In the genomic region with DNA sequence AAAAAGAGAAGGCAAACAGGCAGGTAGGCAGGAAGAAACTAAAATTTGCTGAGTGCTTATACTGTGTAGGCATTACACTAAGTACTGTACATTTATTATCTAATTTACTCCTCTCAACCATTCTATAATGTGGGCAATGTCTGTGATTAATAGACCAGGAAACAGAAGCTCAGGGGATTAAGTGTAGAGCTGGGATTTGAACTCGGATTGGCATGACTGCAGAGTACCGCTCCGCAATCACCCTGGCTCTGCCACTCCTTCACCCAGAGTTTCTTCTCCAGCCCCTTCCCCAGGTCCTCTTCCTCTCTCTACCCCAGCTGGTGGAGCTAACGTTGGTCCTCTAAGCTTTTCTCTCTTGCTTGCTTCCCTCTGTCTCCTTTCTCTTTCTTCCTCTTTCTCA, we compare ENCODE assay signal across 31 cellular contexts. TPM values are rescaled to one million over a fixed set of nuclear protein-coding genes. Genes with fewer than 3 reads are reported as not detected.
DNase-seq lines count a peak whose midpoint lies in the region; ATAC-seq and TF ChIP-seq lines count a peak whose summit lies in the region.
"Had no signal": no experiment of that assay in that cellular context is flagged by ENCODE, and none has a peak within 500 bp of the region (broad histone marks: within the 10 kb centered on the region; RNA-seq: fewer than 3 reads in every experiment).

No MANE protein-coding gene starts in this region.

- TF ChIP-seq CTCF in HCT116 (IDR thresholded peaks at IDR 0.05 in 2 of 3, conservative IDR thresholded peaks at IDR 0.05 in 1 of 3; ENCODE audit: borderline replicate concordance in 1 of 3, insufficient read depth in 1 of 3, low read depth in 2 of 3, low read length in 2 of 3) (no peak), WERI-Rb-1 (IDR thresholded peaks at IDR 0.05; ENCODE audit: low read depth, low read length) (no peak), body of pancreas (IDR thresholded peaks at IDR 0.05) (no peak)

- POLR2A ChIA-PET in HCT116 (lab: Charles Lee): interaction anchor here (0.7 to 1.6 kb wide), 6 partner anchors 9 to 76 kb away, joined by 3 to 9 read pairs (median 6); a partner anchor contains a TSS

- BruUV-seq in HCT116 (replicated peaks; lab: Mats Ljungman, UMichigan): no TSS peak

- H3K4me3 ChIP-seq in HCT116 (replicated peaks in 1 of 2; ENCODE audit: low read depth in 1 of 2, low read length in 2 of 2) (no peak overlapping the region), WERI-Rb-1 (ENCODE audit: low read depth, low read length) (no peak overlapping the region), mesendoderm (ENCODE audit: low read length) (no peak overlapping the region), body of pancreas (no peak overlapping the region)
- H3K4me3 ChIP-seq: breast epithelium, left ventricle myocardium inferior, pancreas, skin epidermis had no signal

- ATAC-seq in HCT116 (no peak), body of pancreas (no peak)
- ATAC-seq: pancreas; stimulated activated naive CD8-positive, alpha-beta T cell treated with anti-CD3 and anti-CD28 coated beads, Interleukin-15, Interleukin-2, amounts not matched to agents 100 U/mL and 50 U/mL, for 24 hours had no signal

- H3K27me3 ChIP-seq in HCT116 (ENCODE audit: insufficient read depth, low read length) (no peaks in the 10 kb centered on the region), WERI-Rb-1 (ENCODE audit: insufficient read depth, low read depth, severe bottlenecking) (no peaks in the 10 kb centered on the region), mesendoderm (ENCODE audit: insufficient read depth, low read length, poor library complexity) (no peaks in the 10 kb centered on the region), body of pancreas (no peaks in the 10 kb centered on the region)
- H3K27me3 ChIP-seq: breast epithelium, pancreas had no signal

- H3K27ac ChIP-seq in HCT116 (ENCODE audit: low read depth, low read length) (no peak overlapping the region), WERI-Rb-1 (peak overlapping the region; percentile 87), mesendoderm (ENCODE audit: low read depth, low read length) (no peak overlapping the region), body of pancreas (no peak overlapping the region)
- H3K27ac ChIP-seq: breast epithelium, left ventricle myocardium inferior, pancreas, VCaP had no signal

- no peak overlapping the region for H2BK15ac ChIP-seq in mesendoderm (replicated peaks; ENCODE audit: low read depth)

- peaks cover 13 to 37% of the 10 kb centered on the region in 2 experiments for H3K4me1 ChIP-seq in HCT116 (ENCODE audit: control insufficient read depth in 1 of 2, insufficient read depth in 2 of 2, low read length in 2 of 2)
- H3K4me1 ChIP-seq in mesendoderm (ENCODE audit: control insufficient read depth, low read depth, low read length): peaks cover 11% of the 10 kb centered on the region
- H3K4me1 ChIP-seq in body of pancreas: peaks cover 7% of the 10 kb centered on the region
- H3K4me1 ChIP-seq: breast epithelium, pancreas had no signal

- no peak overlapping the region for H2AK5ac ChIP-seq in mesendoderm (ENCODE audit: low read length)

- H3K36me3 ChIP-seq in HCT116 (ENCODE audit: control insufficient read depth in 1 of 2, insufficient read depth in 2 of 2, low read length in 2 of 2): no peaks in the 10 kb centered on the region
- no peaks in the 10 kb centered on the region for H3K36me3 ChIP-seq in WERI-Rb-1
- no peaks in the 10 kb centered on the region for H3K36me3 ChIP-seq in mesendoderm (ENCODE audit: control insufficient read depth, insufficient read depth, low read length)
- no peaks in the 10 kb centered on the region for H3K36me3 ChIP-seq in body of pancreas (replicated peaks in 1 of 2; ENCODE audit: insufficient read depth in 1 of 2, low read depth in 2 of 2)
- H3K36me3 ChIP-seq: breast epithelium, left ventricle myocardium inferior, pancreas had no signal

- RAD21 ChIA-PET in HCT116 (lab: Charles Lee; ENCODE audit: low non-redundant PET in 1 of 2, low total read pairs in 2 of 2, uncharacterized antibody in 2 of 2, unreplicated experiment in 2 of 2): no interaction called here

- CTCF ChIA-PET in HCT116 (lab: Charles Lee): interaction anchor here (1.4 to 2.8 kb wide), 2 partner anchors 37 to 51 kb away, joined by 4 to 11 read pairs; a partner anchor contains a TSS

- H3K23ac ChIP-seq in mesendoderm (ENCODE audit: low read length): no peak overlapping the region

- TF ChIP-seq RAD21 in HCT116 (IDR thresholded peaks at IDR 0.05; ENCODE audit: low read depth): no peak

- H3K9ac ChIP-seq in HCT116 (ENCODE audit: low read length): no peak overlapping the region
- no peak overlapping the region for H3K9ac ChIP-seq in mesendoderm (ENCODE audit: low read length)
- H3K9ac ChIP-seq: SK-N-SH had no signal

- no peaks in the 10 kb centered on the region for H3K9me3 ChIP-seq in HCT116 (ENCODE audit: control insufficient read depth in 1 of 2, insufficient read depth in 1 of 2, low read depth in 1 of 2, low read length in 2 of 2)
- H3K9me3 ChIP-seq in WERI-Rb-1 (ENCODE audit: severe bottlenecking): peaks cover 14% of the 10 kb centered on the region
- no peaks in the 10 kb centered on the region for H3K9me3 ChIP-seq in body of pancreas
- H3K9me3 ChIP-seq: breast epithelium, left ventricle myocardium inferior, pancreas, SK-N-SH had no signal

- no peak for DNase-seq in HCT116 (ENCODE audit: low read depth, low spot score)
- peak; percentile 46 for DNase-seq in NOMO-1 treated with DMSO at 0.1 percent for 48 hours (lab: John Stamatoyannopoulos, UW; ENCODE audit: unreplicated experiment)
- peak; percentile 76 for DNase-seq in WERI-Rb-1
- no peak for DNase-seq in mesendoderm
- DNase-seq in NCI-H2029 (lab: John Stamatoyannopoulos, UW): no peak
- no peak for DNase-seq in body of pancreas
- no peak for DNase-seq in NCI-H2196 (lab: John Stamatoyannopoulos, UW; ENCODE audit: unreplicated experiment)
- DNase-seq in iPS-NIHi7 (ENCODE audit: extremely low spot score): no peak
- DNase-seq: activated CD4-positive, alpha-beta T cell treated with anti-CD3 and anti-CD28 coated beads for 48 hours; activated effector memory CD4-positive, alpha-beta T cell treated with anti-CD3 and anti-CD28 coated beads, Interleukin-2, amount 50 U/mL, for 16 hours; activated T-cell treated with anti-CD3 and anti-CD28 coated beads, Interleukin-2, amount 50 U/mL, for 1 hour; Calu3; DND-41; GF-D8; HFFc6; left ventricle myocardium inferior; NCI-H1417; NCI-H2081; NCI-H526 treated with DMSO at 0.1 percent for 48 hours; pancreas; retina; SK-N-SH; stimulated activated naive CD8-positive, alpha-beta T cell treated with anti-CD3 and anti-CD28 coated beads, Interleukin-15, Interleukin-2, amounts not matched to agents 100 U/mL and 50 U/mL, for 24 hours had no signal

- H3K4me2 ChIP-seq in HCT116 (ENCODE audit: low read length) (peak overlapping the region; percentile 62; the same call in 1 of the 2 replicates), mesendoderm (ENCODE audit: low read length) (no peak overlapping the region)

- no peaks in the 10 kb centered on the region for H3K9me2 ChIP-seq in HCT116 (ENCODE audit: insufficient read depth)
- H3K9me2 ChIP-seq: SK-N-SH had no signal

- intact Hi-C loops in HCT116 (cut with micrococcal nuclease) (no loop called here), body of pancreas (cut with DNase I) (loop anchor here (5.0 kb wide), 1 partner anchor 35 kb away; a partner anchor contains a TSS)

- H3K79me1 ChIP-seq in mesendoderm (ENCODE audit: low read length): no peaks in the 10 kb centered on the region

- no peak overlapping the region for H2AFZ ChIP-seq in HCT116 (ENCODE audit: low read depth, low read length, poor library complexity, severe bottlenecking)

- no peak for TF ChIP-seq POLR2A in HCT116 (IDR thresholded peaks at IDR 0.05; ENCODE audit: borderline replicate concordance, extremely low read depth, insufficient read depth, insufficient read length)
- no peak for TF ChIP-seq POLR2A in body of pancreas (IDR thresholded peaks at IDR 0.05)

- H4K20me1 ChIP-seq in HCT116 (ENCODE audit: insufficient read depth): no peaks in the 10 kb centered on the region

- peak overlapping the region; percentile 64 for H3K4ac ChIP-seq in mesendoderm (ENCODE audit: low read depth, low read length)

- no peak overlapping the region for H3K18ac ChIP-seq in mesendoderm (ENCODE audit: low read length)

- H2BK5ac ChIP-seq in mesendoderm (ENCODE audit: low read length): no peak overlapping the region

- no peak overlapping the region for H4K8ac ChIP-seq in mesendoderm (ENCODE audit: low read depth, low read length)

- no peak overlapping the region for H4K5ac ChIP-seq in mesendoderm (ENCODE audit: low read length)

- H3K56ac ChIP-seq in mesendoderm (ENCODE audit: low read length): no peak overlapping the region

- no peak overlapping the region for H2BK120ac ChIP-seq in mesendoderm (ENCODE audit: low read depth, low read length)

- no CpG with 5 or more reads among the region's 4 CpGs for WGBS in mesendoderm (ENCODE audit: extremely low coverage, insufficient coverage, low lambda C conversion rate)
- WGBS in body of pancreas, 2 donors: 66 to 69% methylated on average over 4 of the region's 4 CpGs

- no peaks in the 10 kb centered on the region for H3K79me2 ChIP-seq in HCT116 (ENCODE audit: insufficient read depth, low read length)
- no peaks in the 10 kb centered on the region for H3K79me2 ChIP-seq in mesendoderm (ENCODE audit: control insufficient read depth, insufficient read depth, low read length)

TF ChIP-seq in HCT116, 20 proteins besides CTCF, POLR2A, EP300 and RAD21 (continues in another document):
- TF ChIP-seq EGR1 (IDR thresholded peaks at IDR 0.05; ENCODE audit: low read depth): no peak

RNA-seq across cellular contexts. Expression of a gene that starts 11.5 kb away (rescaled TPM):
- 24.8 TPM for total RNA-seq in HCT116 (2021; ENCODE audit: unreplicated experiment)
- 62.5 and 80.9 TPM in 2 replicates for polyA plus RNA-seq in HCT116 (2012)
- 1.9 TPM for polyA plus RNA-seq in mesendoderm (2013, experiment 1 of 2)
- 2.1 TPM for polyA plus RNA-seq in mesendoderm (2013, experiment 2 of 2)
- not detected for total RNA-seq in body of pancreas
- total RNA-seq: neural crest cell, temporal lobe had no signal

RNA-seq across cellular contexts. Expression of a gene that starts 28.1 kb away (rescaled TPM):
- total RNA-seq in HCT116 (2021; ENCODE audit: unreplicated experiment) (4.2 TPM), body of pancreas (not detected)
- 5.2 and 7.9 TPM in 2 replicates for polyA plus RNA-seq in HCT116 (2012)
- 0.48 TPM for polyA plus RNA-seq in mesendoderm (2013, experiment 1 of 2)
- 0.55 TPM for polyA plus RNA-seq in mesendoderm (2013, experiment 2 of 2)
- total RNA-seq: Calu3, neural crest cell, OCI-LY7, temporal lobe, urinary bladder had no signal

RNA-seq across cellular contexts. Expression of a gene that starts 31.5 kb away (rescaled TPM):
- 384 TPM for total RNA-seq in HCT116 (2021; ENCODE audit: unreplicated experiment)
- polyA plus RNA-seq in HCT116 (2012): 374 and 390 TPM in 2 replicates
- polyA plus RNA-seq in mesendoderm (2013, experiment 1 of 2): 19.8 TPM
- 20.5 TPM for polyA plus RNA-seq in mesendoderm (2013, experiment 2 of 2)
- total RNA-seq in body of pancreas: 10 to 100 TPM; 49.5 to 81.7 TPM

RNA-seq across cellular contexts. Expression of a gene that starts 35.8 kb away (rescaled TPM):
- total RNA-seq in HCT116 (2021; ENCODE audit: unreplicated experiment) (196 TPM), body of pancreas (10 to 100 TPM; 20.1 to 42.5 TPM)
- polyA plus RNA-seq in HCT116 (2012): 357 and 371 TPM in 2 replicates
- polyA plus RNA-seq in mesendoderm (2013, experiment 1 of 2): 12.7 TPM
- 13.5 TPM for polyA plus RNA-seq in mesendoderm (2013, experiment 2 of 2)
- total RNA-seq: OCI-LY7 had no signal

RNA-seq across cellular contexts. Expression of a gene that starts 36.4 kb away (rescaled TPM):
- total RNA-seq in HCT116 (2021; ENCODE audit: unreplicated experiment) (6.0 TPM), body of pancreas (not detected)
- polyA plus RNA-seq in HCT116 (2012): 4.3 and 5.1 TPM in 2 replicates
- polyA plus RNA-seq in mesendoderm (2013, experiment 1 of 2): not detected
- polyA plus RNA-seq in mesendoderm (2013, experiment 2 of 2): not detected
- total RNA-seq: breast epithelium, Calu3, left ventricle myocardium inferior, mesenteric fat pad, neural crest cell, OCI-LY7, pancreas, temporal lobe, urinary bladder had no signal
- polyA plus RNA-seq: pancreas had no signal

Comparison
In these comparisons a context has a peak if more than half of its experiments do, and no peak if none do; other contexts are left out.
1. DNase-seq: peak in NOMO-1 treated with DMSO at 0.1 percent for 48 hours (single experiment) and WERI-Rb-1 (single experiment); none in HCT116 (single experiment), mesendoderm (single experiment), NCI-H2029 (single experiment), body of pancreas (0 of 4), NCI-H2196 (single experiment) and iPS-NIHi7 (single experiment).
2. RNA of a gene that starts 11.5 kb away (total RNA-seq): 24.8 TPM in HCT116 (single experiment); not detected in body of pancreas; every median in the first group is over 10 times any median in the second.